Comparison of ENCODE assay signal across 8 cellular contexts in the genomic region with DNA sequence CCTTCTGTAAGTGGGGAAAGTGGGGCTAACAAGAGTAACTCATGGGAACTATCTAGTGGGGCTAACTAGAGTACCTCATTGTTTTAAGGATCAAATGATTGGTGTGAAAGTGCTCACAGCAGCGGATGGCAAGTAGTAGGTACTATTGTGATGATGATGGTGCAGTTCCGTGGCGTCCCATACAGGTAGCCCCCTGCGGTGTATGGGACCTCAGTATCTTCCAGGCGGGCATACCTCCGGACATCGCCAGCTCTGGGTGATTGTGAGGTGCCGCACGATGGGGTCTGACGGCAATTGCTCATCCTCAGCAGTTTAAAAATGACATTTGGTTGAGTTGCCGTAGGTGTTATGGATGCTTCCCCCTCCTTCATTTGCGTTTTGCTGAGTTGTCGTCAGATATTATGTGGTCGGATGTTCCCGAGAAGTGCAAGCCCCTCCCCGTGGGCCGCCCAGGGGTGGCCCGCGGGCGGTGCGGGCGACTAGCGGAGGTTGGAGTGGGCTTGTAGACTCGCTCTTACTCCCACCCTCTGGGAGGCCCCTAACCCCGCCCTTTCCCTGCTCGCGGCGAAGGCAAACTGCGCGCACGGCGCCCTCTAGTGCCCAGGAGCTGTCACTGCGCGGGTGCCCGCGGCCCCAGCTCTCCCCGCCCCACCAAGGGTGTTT. TPM values are rescaled to one million over a fixed set of nuclear protein-coding genes. Genes with fewer than 3 reads are reported as not detected.
DNase-seq lines count a peak whose midpoint lies in the region; ATAC-seq and TF ChIP-seq lines count a peak whose summit lies in the region.

No MANE protein-coding gene starts in this region.

- no peaks in the 10 kb centered on the region for H3K9me3 ChIP-seq in subcutaneous abdominal adipose tissue (ENCODE audit: control insufficient read depth in 5 of 5, low read length in 5 of 5)

- H3K27ac ChIP-seq in subcutaneous abdominal adipose tissue (ENCODE audit: low read depth, low read length) = no peak overlapping the region

- H3K9me3 Mint-ChIP-seq in activated T-helper 1 cell treated with anti-CD3 and anti-CD28 coated beads, Interleukin-12 subunit alpha, Interleukin-12 subunit beta, Interleukin-2, Interleukin-4 antibody, amounts not matched to agents 30 ng/mL and 10 ng/mL and 1 ng/mL, durations not matched to agents 14 hours and 24 hours and 36 hours = no peaks in the 10 kb centered on the region

- peaks cover 1% of the 10 kb centered on the region for H3K36me3 Mint-ChIP-seq in activated T-helper 1 cell treated with anti-CD3 and anti-CD28 coated beads, Interleukin-12 subunit alpha, Interleukin-12 subunit beta, Interleukin-2, Interleukin-4 antibody, amounts not matched to agents 30 ng/mL and 10 ng/mL and 1 ng/mL, durations not matched to agents 14 hours and 24 hours and 36 hours (ENCODE audit: low read depth)

- peaks cover 12 to 47% (median 32%) of the 10 kb centered on the region in 5 donors for H3K27me3 ChIP-seq in subcutaneous abdominal adipose tissue (ENCODE audit: control insufficient read depth in 5 of 5, insufficient read depth in 4 of 5, low read length in 5 of 5)

- peaks cover 11% of the 10 kb centered on the region for H3K4me1 Mint-ChIP-seq in activated T-helper 1 cell treated with anti-CD3 and anti-CD28 coated beads, Interleukin-12 subunit alpha, Interleukin-12 subunit beta, Interleukin-2, Interleukin-4 antibody, amounts not matched to agents 30 ng/mL and 10 ng/mL and 1 ng/mL, durations not matched to agents 14 hours and 24 hours and 36 hours (ENCODE audit: low read depth)

- H3K9ac ChIP-seq in subcutaneous abdominal adipose tissue (ENCODE audit: low read length in 5 of 5) = peak overlapping the region in 1 of 5 donors; percentile 21

- H3K4me1 ChIP-seq in subcutaneous abdominal adipose tissue (ENCODE audit: control insufficient read depth in 5 of 5, insufficient read depth in 5 of 5, low read length in 5 of 5) = peaks cover 0 to 15% (median 11%) of the 10 kb centered on the region in 5 donors

- DNase-seq in COLO829 (ENCODE audit: low spot score) (peak; percentile 21), HK-2 (ENCODE audit: unreplicated experiment) (peak; percentile 72), foreskin fibroblast (peak; percentile 27 to 67), nucleus accumbens (lab: John Stamatoyannopoulos, UW) (peak in 48 of 56 donors; percentile 1 to 72 (median 23))
- peak; percentile 71 for DNase-seq in activated T-helper 1 cell treated with anti-CD3 and anti-CD28 coated beads, Interleukin-12 subunit alpha, Interleukin-12 subunit beta, Interleukin-2, Interleukin-4 antibody, amounts not matched to agents 30 ng/mL and 10 ng/mL and 1 ng/mL, durations not matched to agents 14 hours and 24 hours and 36 hours (ENCODE audit: low spot score)

- H3K36me3 ChIP-seq in subcutaneous abdominal adipose tissue (ENCODE audit: control insufficient read depth in 5 of 5, insufficient read depth in 5 of 5, low read length in 5 of 5) = no peaks in the 10 kb centered on the region

- H3K4me3 Mint-ChIP-seq in activated T-helper 1 cell treated with anti-CD3 and anti-CD28 coated beads, Interleukin-12 subunit alpha, Interleukin-12 subunit beta, Interleukin-2, Interleukin-4 antibody, amounts not matched to agents 30 ng/mL and 10 ng/mL and 1 ng/mL, durations not matched to agents 14 hours and 24 hours and 36 hours = peak overlapping the region; percentile 87

- peak; percentile 81 for TF ChIP-seq CTCF in foreskin fibroblast (IDR thresholded peaks at IDR 0.05; ENCODE audit: low read depth, low read length)

- H3K27me3 Mint-ChIP-seq in activated T-helper 1 cell treated with anti-CD3 and anti-CD28 coated beads, Interleukin-12 subunit alpha, Interleukin-12 subunit beta, Interleukin-2, Interleukin-4 antibody, amounts not matched to agents 30 ng/mL and 10 ng/mL and 1 ng/mL, durations not matched to agents 14 hours and 24 hours and 36 hours (ENCODE audit: insufficient read depth) = peaks cover 28% of the 10 kb centered on the region

- intact Hi-C loops in activated T-helper 1 cell treated with anti-CD3 and anti-CD28 coated beads, Interleukin-12 subunit alpha, Interleukin-12 subunit beta, Interleukin-2, Interleukin-4 antibody, amounts not matched to agents 30 ng/mL and 10 ng/mL and 1 ng/mL, durations not matched to agents 14 hours and 24 hours and 36 hours (cut with micrococcal nuclease) = loop anchor here (1.0 to 10.0 kb wide), 5 partner anchors 19 to 547 kb away; a partner anchor contains a TSS

- peak; percentile 74 for ATAC-seq in GM19468 (IDR thresholded peaks at IDR 0.05; ENCODE audit: extremely low read depth, unreplicated experiment)

- peak overlapping the region; percentile 44 to 51 for H3K4me3 ChIP-seq in foreskin fibroblast (ENCODE audit: low read depth in 1 of 2, low read length in 2 of 2)
- H3K4me3 ChIP-seq in subcutaneous abdominal adipose tissue (ENCODE audit: low read depth in 1 of 5, low read length in 5 of 5) = peak overlapping the region; percentile 50 to 64 (median 56)

- H3K27ac Mint-ChIP-seq in activated T-helper 1 cell treated with anti-CD3 and anti-CD28 coated beads, Interleukin-12 subunit alpha, Interleukin-12 subunit beta, Interleukin-2, Interleukin-4 antibody, amounts not matched to agents 30 ng/mL and 10 ng/mL and 1 ng/mL, durations not matched to agents 14 hours and 24 hours and 36 hours = peak overlapping the region; percentile 40

TF ChIP-seq in PFSK-1, 5 proteins besides CTCF, POLR2A, EP300 and RAD21:
- TF ChIP-seq SIN3A (IDR thresholded peaks at IDR 0.05; ENCODE audit: borderline replicate concordance, insufficient read depth, low read length) (no peak), POLR2AphosphoS5 (IDR thresholded peaks at IDR 0.05; ENCODE audit: low read depth, low read length) (no peak), FOXP2 (optimal IDR thresholded peaks at IDR 0.05; ENCODE audit: borderline replicate concordance, extremely low read depth, extremely low read length, insufficient read depth) (peak; percentile 31)

RNA-seq across cellular contexts. Expression of a gene that starts 18.3 kb away (rescaled TPM):
- polyA plus RNA-seq in PFSK-1 (2012; ENCODE audit: insufficient read length, low read depth) = not detected
- total RNA-seq in activated T-helper 1 cell treated with anti-CD3 and anti-CD28 coated beads, Interleukin-12 subunit alpha, Interleukin-12 subunit beta, Interleukin-2, Interleukin-4 antibody, amounts not matched to agents 30 ng/mL and 10 ng/mL and 1 ng/mL, durations not matched to agents 14 hours and 24 hours and 36 hours = 0.13 TPM in 1 of 2 replicates, not detected in the other

Comparison
In these comparisons a context has a peak if more than half of its experiments do, and no peak if none do; other contexts are left out.
1. DNase-seq: peak in every context shown above with its lines; median percentile 72 in HK-2; 71 in activated T-helper 1 cell treated with anti-CD3 and anti-CD28 coated beads, Interleukin-12 subunit alpha, Interleukin-12 subunit beta, Interleukin-2, Interleukin-4 antibody, amounts not matched to agents 30 ng/mL and 10 ng/mL and 1 ng/mL, durations not matched to agents 14 hours and 24 hours and 36 hours; 47 in foreskin fibroblast; 23 in nucleus accumbens; 21 in COLO829.